In the genomic region with DNA sequence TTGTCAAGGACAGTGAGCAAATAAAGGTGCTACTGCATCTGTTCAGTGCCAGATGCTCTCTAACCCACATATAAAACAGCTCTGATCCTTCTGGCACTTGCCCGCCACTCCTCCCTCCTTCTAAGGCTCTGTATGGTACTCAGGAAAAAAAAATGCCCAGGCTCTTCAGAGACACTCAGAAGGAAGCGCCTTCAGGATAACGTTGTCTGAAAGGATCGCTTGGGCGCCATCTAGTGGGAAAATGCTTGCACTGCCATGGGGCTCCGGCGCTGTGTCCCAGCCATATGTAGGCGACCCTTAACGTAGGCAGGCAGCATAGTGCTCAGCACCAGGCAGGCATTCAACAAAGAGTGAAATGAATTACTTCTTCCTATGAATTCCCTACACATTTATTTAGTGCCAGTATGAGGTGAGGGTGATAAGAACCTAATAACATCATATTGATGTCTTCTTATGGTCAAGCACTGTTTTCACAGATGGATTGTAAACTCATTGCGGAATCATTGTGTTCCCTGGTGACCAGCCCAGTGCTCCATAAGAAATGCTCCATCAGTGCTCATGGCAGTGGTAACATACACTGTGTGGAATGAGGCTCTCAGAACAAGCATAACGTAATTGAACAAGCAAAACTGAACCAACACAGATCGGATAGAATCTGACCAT, we compare ENCODE assay signal across 8 cellular contexts. TPM values are rescaled to one million over a fixed set of nuclear protein-coding genes. Genes with fewer than 3 reads are reported as not detected.
A peak's percentile ranks its signal among the peaks of the same experiment; 100 is the strongest.
DNase-seq lines count a peak whose midpoint lies in the region; ATAC-seq, FAIRE-seq and TF ChIP-seq lines count a peak whose summit lies in the region.

No MANE protein-coding gene starts in this region.

- H3K27ac ChIP-seq in kidney (ENCODE audit: low read depth in 2 of 2, low read length in 2 of 2), result no peak overlapping the region

- POLR2A ChIA-PET in AG04449 (lab: Yijun Ruan, JAX), result interaction anchor here (0.9 kb wide), 1 partner anchor 26 kb away, joined by 3 read pairs; no protein-coding TSS in a partner anchor
- POLR2A ChIA-PET in activated B cell treated with CpG ODN at 0.5 μM for 24 hours (lab: Charles Lee), result no interaction called here

- H3K4me3 ChIP-seq in AG04449 (ENCODE audit: low read depth, low read length) (no peak overlapping the region), cardiac fibroblast (replicated peaks in 1 of 2; ENCODE audit: low read depth in 2 of 2, low read length in 2 of 2) (no peak overlapping the region), kidney (ENCODE audit: low read length in 2 of 2) (no peak overlapping the region)

- H3K4me1 ChIP-seq in kidney (ENCODE audit: control insufficient read depth in 1 of 2, insufficient read depth in 1 of 2, low read depth in 1 of 2, low read length in 2 of 2), result no peaks in the 10 kb centered on the region

- no peaks in the 10 kb centered on the region for H3K36me3 ChIP-seq in kidney (ENCODE audit: control insufficient read depth in 1 of 2, insufficient read depth in 2 of 2, low read length in 2 of 2)

- DNase-seq in AG04449 (ENCODE audit: low read depth, low spot score) (no peak), NCI-H2196 (lab: John Stamatoyannopoulos, UW; ENCODE audit: unreplicated experiment) (peak; percentile 85), activated B cell treated with CpG ODN at 0.5 μM for 24 hours (peak; percentile 59), cardiac fibroblast (ENCODE audit: low read depth in 2 of 2) (peak; percentile 82 to 85), kidney (peak; percentile 83)
- peak; percentile 70 for DNase-seq in stimulated activated CD4-positive, alpha-beta T cell treated with anti-CD3 and anti-CD28 coated beads, Interleukin-1b, Interleukin-23, amount 100 ng/mL, for 48 hours

- intact Hi-C loops in activated B cell treated with CpG ODN at 0.5 μM for 24 hours (cut with micrococcal nuclease), result loop anchor here (1.0 to 5.0 kb wide), 5 partner anchors 488 to 972 kb away; a partner anchor contains a TSS
- intact Hi-C loops in kidney (cut with DNase I), result no loop called here

- no peak overlapping the region for H3K27ac Mint-ChIP-seq in activated B cell treated with CpG ODN at 0.5 μM for 24 hours

- no peaks in the 10 kb centered on the region for H3K9me3 ChIP-seq in kidney (ENCODE audit: control insufficient read depth in 1 of 2, low read length in 2 of 2)

- no peak for FAIRE-seq in kidney (lab: Jason Lieb, UNC)

- H3K9me3 Mint-ChIP-seq in activated B cell treated with CpG ODN at 0.5 μM for 24 hours, result peaks cover 14% of the 10 kb centered on the region

- ATAC-seq in GM18858 (IDR thresholded peaks at IDR 0.05; ENCODE audit: unreplicated experiment), result peak; percentile 82
- ATAC-seq in HG03066 (IDR thresholded peaks at IDR 0.05; ENCODE audit: low read depth, unreplicated experiment), result peak; percentile 84
- peak; percentile 73 for ATAC-seq in activated B cell treated with CpG ODN at 0.5 μM for 24 hours (ENCODE audit: low read depth)

- TF ChIP-seq CTCF in AG04449 (IDR thresholded peaks at IDR 0.05; ENCODE audit: insufficient read depth, low read length, missing control alignments) (peak; percentile 90), activated B cell treated with CpG ODN at 0.5 μM for 24 hours (IDR thresholded peaks at IDR 0.05) (peak; percentile 60), cardiac fibroblast (IDR thresholded peaks at IDR 0.05; ENCODE audit: low read depth, low read length) (peak; percentile 93), kidney (IDR thresholded peaks at IDR 0.05; ENCODE audit: borderline replicate concordance, extremely low read depth, insufficient read depth) (peak; percentile 79)

- H3K9ac ChIP-seq in kidney (ENCODE audit: low read length in 2 of 2), result no peak overlapping the region

- H3K4me1 Mint-ChIP-seq in activated B cell treated with CpG ODN at 0.5 μM for 24 hours, result no peaks in the 10 kb centered on the region

- CTCF ChIA-PET in AG04449 (lab: Yijun Ruan, JAX), result interaction anchor here (0.6 to 5.9 kb wide), 54 partner anchors 12 to 781 kb away, joined by 3 to 43 read pairs (median 4); a partner anchor contains a TSS
- CTCF ChIA-PET in activated B cell treated with CpG ODN at 0.5 μM for 24 hours (lab: Charles Lee), result interaction anchor here (0.6 to 1.9 kb wide), 6 partner anchors 16 to 1182 kb away, joined by 3 to 7 read pairs (median 4); no protein-coding TSS in a partner anchor

- H3K36me3 Mint-ChIP-seq in activated B cell treated with CpG ODN at 0.5 μM for 24 hours (ENCODE audit: low read depth), result no peaks in the 10 kb centered on the region

- H3K27me3 Mint-ChIP-seq in activated B cell treated with CpG ODN at 0.5 μM for 24 hours, result peaks cover 22% of the 10 kb centered on the region

- no peak overlapping the region for H3K4me3 Mint-ChIP-seq in activated B cell treated with CpG ODN at 0.5 μM for 24 hours

RNA-seq across cellular contexts. Expression of a gene that starts 39.6 kb away (rescaled TPM):
- total RNA-seq in activated B cell treated with CpG ODN at 0.5 μM for 24 hours (not detected in 2 replicates), kidney (2.2 TPM)
- 2.4 TPM for polyA plus RNA-seq in kidney (ENCODE audit: insufficient read depth, low read depth, low replicate concordance)
